Comparison of ENCODE assay signal across 20 cellular contexts in genomic region chr1:160366731-160367515, GRCh38. TPM values are rescaled to one million over a fixed set of nuclear protein-coding genes. Genes with fewer than 3 reads are reported as not detected.
DNase-seq lines count a peak whose midpoint lies in the region; ATAC-seq, FAIRE-seq and TF ChIP-seq lines count a peak whose summit lies in the region.
"Had no signal": no experiment of that assay in that cellular context is flagged by ENCODE, and none has a peak within 500 bp of the region (broad histone marks: within the 10 kb centered on the region; RNA-seq: fewer than 3 reads in every experiment).

Gene NHLH1, plus strand, starts transcription at chr1:160367071. Its CDS starts 3,661 bp downstream, at chr1:160370732.

- no peak within 1 kb of the TSS for H3K4me3 Mint-ChIP-seq in activated CD8-positive, alpha-beta T cell treated with anti-CD3 and anti-CD28 coated beads, Interleukin-2, amount 10 ng/mL, durations not matched to agents 7 days and 5 days
- no peak within 1 kb of the TSS for H3K4me3 Mint-ChIP-seq in activated CD8-positive, alpha-beta T cell treated with anti-CD3 and anti-CD28 coated beads for 36 hours
- H3K4me3 Mint-ChIP-seq: CD8-positive, alpha-beta T cell; dendritic cell treated with granulocyte-macrophage colony-stimulating factor and Interleukin-4, amounts not matched to agents 40 ng/mL and 50 ng/mL, for 4 days had no signal

- peaks cover 6% of the 10 kb centered on the region for H3K4me1 Mint-ChIP-seq in activated CD8-positive, alpha-beta T cell treated with anti-CD3 and anti-CD28 coated beads, Interleukin-2, amount 10 ng/mL, durations not matched to agents 7 days and 5 days (ENCODE audit: low read depth)
- H3K4me1 Mint-ChIP-seq in activated CD8-positive, alpha-beta T cell treated with anti-CD3 and anti-CD28 coated beads for 36 hours (ENCODE audit: low read depth) = no peaks in the 10 kb centered on the region

- CTCF ChIA-PET in activated CD8-positive, alpha-beta T cell treated with anti-CD3 and anti-CD28 coated beads, Interleukin-2, amount 10 ng/mL, durations not matched to agents 7 days and 5 days (lab: Charles Lee) = interaction anchor here (2.3 to 2.8 kb wide), 2 partner anchors 10 to 76 kb away, joined by 7 to 20 read pairs; no protein-coding TSS in a partner anchor
- CTCF ChIA-PET in activated CD8-positive, alpha-beta T cell treated with anti-CD3 and anti-CD28 coated beads for 36 hours (lab: Charles Lee) = interaction anchor here (1.1 to 8.6 kb wide), 3 partner anchors 10 to 75 kb away, joined by 3 to 41 read pairs (median 6); no protein-coding TSS in a partner anchor

- no peak for ATAC-seq in activated CD8-positive, alpha-beta T cell treated with anti-CD3 and anti-CD28 coated beads, Interleukin-2, amount 10 ng/mL, durations not matched to agents 7 days and 5 days
- ATAC-seq in activated CD8-positive, alpha-beta T cell treated with anti-CD3 and anti-CD28 coated beads for 36 hours = no peak
- ATAC-seq in GM21423 (IDR thresholded peaks at IDR 0.05; ENCODE audit: unreplicated experiment) = no peak
- ATAC-seq: body of pancreas; CD8-positive, alpha-beta T cell; esophagus mucosa; Panc1 had no signal

- H3K9me3 Mint-ChIP-seq in activated CD8-positive, alpha-beta T cell treated with anti-CD3 and anti-CD28 coated beads, Interleukin-2, amount 10 ng/mL, durations not matched to agents 7 days and 5 days (ENCODE audit: insufficient read depth) = no peaks in the 10 kb centered on the region
- no peaks in the 10 kb centered on the region for H3K9me3 Mint-ChIP-seq in activated CD8-positive, alpha-beta T cell treated with anti-CD3 and anti-CD28 coated beads for 36 hours
- H3K9me3 Mint-ChIP-seq: CD8-positive, alpha-beta T cell; dendritic cell treated with granulocyte-macrophage colony-stimulating factor and Interleukin-4, amounts not matched to agents 40 ng/mL and 50 ng/mL, for 4 days had no signal

- FAIRE-seq in GM12892 (lab: Jason Lieb, UNC) = no peak
- FAIRE-seq: A549, G401.6, keratinocyte had no signal

- intact Hi-C loops in activated CD8-positive, alpha-beta T cell treated with anti-CD3 and anti-CD28 coated beads for 36 hours (cut with micrococcal nuclease) = no loop called here

- H3K27me3 Mint-ChIP-seq in activated CD8-positive, alpha-beta T cell treated with anti-CD3 and anti-CD28 coated beads, Interleukin-2, amount 10 ng/mL, durations not matched to agents 7 days and 5 days (ENCODE audit: low read depth) = peaks cover 3% of the 10 kb centered on the region
- H3K27me3 Mint-ChIP-seq in activated CD8-positive, alpha-beta T cell treated with anti-CD3 and anti-CD28 coated beads for 36 hours = no peaks in the 10 kb centered on the region

- peak within 1 kb of the TSS; percentile 25 for H3K27ac Mint-ChIP-seq in activated CD8-positive, alpha-beta T cell treated with anti-CD3 and anti-CD28 coated beads, Interleukin-2, amount 10 ng/mL, durations not matched to agents 7 days and 5 days
- H3K27ac Mint-ChIP-seq in activated CD8-positive, alpha-beta T cell treated with anti-CD3 and anti-CD28 coated beads for 36 hours = no peak within 1 kb of the TSS
- H3K27ac Mint-ChIP-seq: CD8-positive, alpha-beta T cell; dendritic cell treated with granulocyte-macrophage colony-stimulating factor and Interleukin-4, amounts not matched to agents 40 ng/mL and 50 ng/mL, for 4 days had no signal

- no peak for DNase-seq in activated CD8-positive, alpha-beta T cell treated with anti-CD3 and anti-CD28 coated beads, Interleukin-2, amount 10 ng/mL, durations not matched to agents 7 days and 5 days
- no peak for DNase-seq in activated CD8-positive, alpha-beta T cell treated with anti-CD3 and anti-CD28 coated beads for 36 hours
- DNase-seq in NCI-H524 treated with DMSO at 0.1 percent for 48 hours (lab: John Stamatoyannopoulos, UW) (peak; percentile 58), cerebellum (ENCODE audit: low spot score) (peak; percentile 41), GM12892 (ENCODE audit: insufficient read length) (no peak), NCI-H345 (lab: John Stamatoyannopoulos, UW) (no peak)
- peak; percentile 10 for DNase-seq in stimulated activated CD8-positive, alpha-beta memory T cell treated with anti-CD3 and anti-CD28 coated beads, Interleukin-4, amount 100 ng/mL, for 48 hours
- DNase-seq: body of pancreas; KBM-7; ovary; stimulated activated CD4-positive, alpha-beta T cell treated with anti-CD3 and anti-CD28 coated beads, Interleukin-4, amount 100 ng/mL, for 4 hours had no signal

- no peaks in the 10 kb centered on the region for H3K36me3 Mint-ChIP-seq in activated CD8-positive, alpha-beta T cell treated with anti-CD3 and anti-CD28 coated beads, Interleukin-2, amount 10 ng/mL, durations not matched to agents 7 days and 5 days (ENCODE audit: low read depth)
- H3K36me3 Mint-ChIP-seq in activated CD8-positive, alpha-beta T cell treated with anti-CD3 and anti-CD28 coated beads for 36 hours (ENCODE audit: low read depth) = no peaks in the 10 kb centered on the region
- H3K36me3 Mint-ChIP-seq: CD8-positive, alpha-beta T cell had no signal

- POLR2A ChIA-PET in activated CD8-positive, alpha-beta T cell treated with anti-CD3 and anti-CD28 coated beads, Interleukin-2, amount 10 ng/mL, durations not matched to agents 7 days and 5 days (lab: Charles Lee) = interaction anchor here (0.6 kb wide), 2 partner anchors 105 to 218 kb away, joined by 3 read pairs; partner anchors contain the start of gene DCAF8
- POLR2A ChIA-PET in activated CD8-positive, alpha-beta T cell treated with anti-CD3 and anti-CD28 coated beads for 36 hours (lab: Charles Lee) = interaction anchor here (1.1 kb wide), 1 partner anchor 9 kb away, joined by 3 read pairs; no protein-coding TSS in a partner anchor

- no peak for TF ChIP-seq POLR2A in GM12892 (IDR thresholded peaks at IDR 0.05; ENCODE audit: low read depth, low read length)

- no peak for TF ChIP-seq CTCF in activated CD8-positive, alpha-beta T cell treated with anti-CD3 and anti-CD28 coated beads for 36 hours (IDR thresholded peaks at IDR 0.05)

RNA-seq across cellular contexts. Expression of gene NHLH1, which starts in this region (rescaled TPM):
- total RNA-seq in activated CD8-positive, alpha-beta T cell treated with anti-CD3 and anti-CD28 coated beads, Interleukin-2, amount 10 ng/mL, durations not matched to agents 7 days and 5 days = under 1 TPM; 0.24 to 0.47 TPM
- under 1 TPM; 0.22 to 0.45 TPM for total RNA-seq in activated CD8-positive, alpha-beta T cell treated with anti-CD3 and anti-CD28 coated beads for 36 hours
- 14.3 TPM for total RNA-seq in cerebellum
- polyA plus RNA-seq in GM12892 (2012; ENCODE audit: missing spikeins) = 1.1 TPM
- total RNA-seq: body of pancreas, mononuclear cell had no signal

Comparison
In these comparisons a context has a peak if more than half of its experiments do, and no peak if none do; other contexts are left out.
1. RNA of gene NHLH1 (total RNA-seq): 14.3 TPM in cerebellum (single experiment); 0.24 to 0.47 TPM in activated CD8-positive, alpha-beta T cell treated with anti-CD3 and anti-CD28 coated beads, Interleukin-2, amount 10 ng/mL, durations not matched to agents 7 days and 5 days and 0.22 to 0.45 TPM in activated CD8-positive, alpha-beta T cell treated with anti-CD3 and anti-CD28 coated beads for 36 hours; every median in the first group is over 10 times any median in the second.
2. DNase-seq: peak in NCI-H524 treated with DMSO at 0.1 percent for 48 hours (single experiment), cerebellum (single experiment) and stimulated activated CD8-positive, alpha-beta memory T cell treated with anti-CD3 and anti-CD28 coated beads, Interleukin-4, amount 100 ng/mL, for 48 hours (single experiment); none in activated CD8-positive, alpha-beta T cell treated with anti-CD3 and anti-CD28 coated beads, Interleukin-2, amount 10 ng/mL, durations not matched to agents 7 days and 5 days (single experiment), activated CD8-positive, alpha-beta T cell treated with anti-CD3 and anti-CD28 coated beads for 36 hours (single experiment), GM12892 (single experiment) and NCI-H345 (single experiment).